8 cellular contexts compared by ENCODE assay signal in genomic region chr14:20782280-20782890, GRCh38. TPM values are rescaled to one million over a fixed set of nuclear protein-coding genes. Genes with fewer than 3 reads are reported as not detected.
DNase-seq lines count a peak whose midpoint lies in the region; ATAC-seq and TF ChIP-seq lines count a peak whose summit lies in the region.

No MANE protein-coding gene starts in this region.

- no peaks in the 10 kb centered on the region for H3K79me1 ChIP-seq in mesendoderm (ENCODE audit: low read length)

- no CpG with 5 or more reads among the region's 5 CpGs for WGBS in mesendoderm (ENCODE audit: extremely low coverage, insufficient coverage, low lambda C conversion rate)

- H3K9ac ChIP-seq in mesendoderm (ENCODE audit: low read length): no peak overlapping the region

- no peak overlapping the region for H4K5ac ChIP-seq in mesendoderm (ENCODE audit: low read length)

- DNase-seq in UCSD-AML1 (lab: John Stamatoyannopoulos, UW; ENCODE audit: unreplicated experiment) (peak; percentile 26), mesendoderm (no peak), NCI-H446 (lab: John Stamatoyannopoulos, UW) (no peak), NCI-H226 (no peak)
- DNase-seq in activated CD8-positive, alpha-beta memory T cell treated with anti-CD3 and anti-CD28 coated beads for 24 hours: no peak

- peak; percentile 65 for ATAC-seq in GM18502 (IDR thresholded peaks at IDR 0.05; ENCODE audit: poor library complexity, unreplicated experiment)
- ATAC-seq in HG02763 (IDR thresholded peaks at IDR 0.05; ENCODE audit: unreplicated experiment): peak; percentile 49
- ATAC-seq in SK-N-SH treated with all-trans-retinoic acid at 6 μM for 48 hours: no peak

- H3K4ac ChIP-seq in mesendoderm (ENCODE audit: low read depth, low read length): no peak overlapping the region

- H4K8ac ChIP-seq in mesendoderm (ENCODE audit: low read depth, low read length): no peak overlapping the region

- H3K36me3 ChIP-seq in mesendoderm (ENCODE audit: control insufficient read depth, insufficient read depth, low read length): no peaks in the 10 kb centered on the region

- no peak overlapping the region for H3K56ac ChIP-seq in mesendoderm (ENCODE audit: low read length)

- H3K23ac ChIP-seq in mesendoderm (ENCODE audit: low read length): no peak overlapping the region

- no peaks in the 10 kb centered on the region for H3K27me3 ChIP-seq in mesendoderm (ENCODE audit: insufficient read depth, low read length, poor library complexity)

- no peak overlapping the region for H3K4me3 ChIP-seq in mesendoderm (ENCODE audit: low read length)

- H2BK120ac ChIP-seq in mesendoderm (ENCODE audit: low read depth, low read length): no peak overlapping the region

- peaks cover 3% of the 10 kb centered on the region for H3K4me1 ChIP-seq in mesendoderm (ENCODE audit: control insufficient read depth, low read depth, low read length)

- no peak overlapping the region for H3K4me2 ChIP-seq in mesendoderm (ENCODE audit: low read length)

- peak overlapping the region; percentile 64 for H2BK15ac ChIP-seq in mesendoderm (replicated peaks; ENCODE audit: low read depth)

- H2AK5ac ChIP-seq in mesendoderm (ENCODE audit: low read length): no peak overlapping the region

- H2BK5ac ChIP-seq in mesendoderm (ENCODE audit: low read length): no peak overlapping the region

- H3K79me2 ChIP-seq in mesendoderm (ENCODE audit: control insufficient read depth, insufficient read depth, low read length): no peaks in the 10 kb centered on the region

- H3K27ac ChIP-seq in mesendoderm (ENCODE audit: low read depth, low read length): no peak overlapping the region

- H3K18ac ChIP-seq in mesendoderm (ENCODE audit: low read length): peak overlapping the region; percentile 86

TF ChIP-seq in SK-N-SH treated with all-trans-retinoic acid at 6 μM for 48 hours, 23 proteins besides CTCF, POLR2A, EP300 and RAD21:
- TF ChIP-seq ZFP3 (CRISPR knock-in tag; IDR thresholded peaks at IDR 0.05) (no peak), ARNTL (CRISPR knock-in tag; IDR thresholded peaks at IDR 0.05; ENCODE audit: borderline replicate concordance, low read depth) (no peak), ESRRG (CRISPR knock-in tag; IDR thresholded peaks at IDR 0.05) (no peak), TCF4 (CRISPR knock-in tag; IDR thresholded peaks at IDR 0.05; ENCODE audit: borderline replicate concordance) (no peak), ISL1 (CRISPR knock-in tag; IDR thresholded peaks at IDR 0.05) (no peak), GLIS3 (CRISPR knock-in tag; IDR thresholded peaks at IDR 0.05) (no peak), CSDC2 (CRISPR knock-in tag; IDR thresholded peaks at IDR 0.05) (no peak), ZC3H10 (CRISPR knock-in tag; IDR thresholded peaks at IDR 0.05) (no peak), ZNF565 (CRISPR knock-in tag; conservative IDR thresholded peaks at IDR 0.05; ENCODE audit: low read depth) (no peak), SNAI2 (CRISPR knock-in tag; IDR thresholded peaks at IDR 0.05) (no peak), ZFP30 (CRISPR knock-in tag; IDR thresholded peaks at IDR 0.05) (no peak), ZNF70 (CRISPR knock-in tag; IDR thresholded peaks at IDR 0.05) (no peak), BACH2 (CRISPR knock-in tag; IDR thresholded peaks at IDR 0.05; ENCODE audit: borderline replicate concordance) (no peak), ZNF8 (CRISPR knock-in tag; IDR thresholded peaks at IDR 0.05) (no peak), TOX (CRISPR knock-in tag; IDR thresholded peaks at IDR 0.05; ENCODE audit: borderline replicate concordance) (no peak), RARB (CRISPR knock-in tag; IDR thresholded peaks at IDR 0.05) (no peak)
- TF ChIP-seq, protein P1, sequence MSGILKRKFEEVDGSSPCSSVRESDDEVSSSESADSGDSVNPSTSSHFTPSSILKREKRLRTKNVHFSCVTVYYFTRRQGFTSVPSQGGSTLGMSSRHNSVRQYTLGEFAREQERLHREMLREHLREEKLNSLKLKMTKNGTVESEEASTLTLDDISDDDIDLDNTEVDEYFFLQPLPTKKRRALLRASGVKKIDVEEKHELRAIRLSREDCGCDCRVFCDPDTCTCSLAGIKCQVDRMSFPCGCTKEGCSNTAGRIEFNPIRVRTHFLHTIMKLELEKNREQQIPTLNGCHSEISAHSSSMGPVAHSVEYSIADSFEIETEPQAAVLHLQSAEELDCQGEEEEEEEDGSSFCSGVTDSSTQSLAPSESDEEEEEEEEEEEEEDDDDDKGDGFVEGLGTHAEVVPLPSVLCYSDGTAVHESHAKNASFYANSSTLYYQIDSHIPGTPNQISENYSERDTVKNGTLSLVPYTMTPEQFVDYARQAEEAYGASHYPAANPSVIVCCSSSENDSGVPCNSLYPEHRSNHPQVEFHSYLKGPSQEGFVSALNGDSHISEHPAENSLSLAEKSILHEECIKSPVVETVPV (CRISPR knock-in tag; IDR thresholded peaks at IDR 0.05): no peak
- TF ChIP-seq, protein P2, sequence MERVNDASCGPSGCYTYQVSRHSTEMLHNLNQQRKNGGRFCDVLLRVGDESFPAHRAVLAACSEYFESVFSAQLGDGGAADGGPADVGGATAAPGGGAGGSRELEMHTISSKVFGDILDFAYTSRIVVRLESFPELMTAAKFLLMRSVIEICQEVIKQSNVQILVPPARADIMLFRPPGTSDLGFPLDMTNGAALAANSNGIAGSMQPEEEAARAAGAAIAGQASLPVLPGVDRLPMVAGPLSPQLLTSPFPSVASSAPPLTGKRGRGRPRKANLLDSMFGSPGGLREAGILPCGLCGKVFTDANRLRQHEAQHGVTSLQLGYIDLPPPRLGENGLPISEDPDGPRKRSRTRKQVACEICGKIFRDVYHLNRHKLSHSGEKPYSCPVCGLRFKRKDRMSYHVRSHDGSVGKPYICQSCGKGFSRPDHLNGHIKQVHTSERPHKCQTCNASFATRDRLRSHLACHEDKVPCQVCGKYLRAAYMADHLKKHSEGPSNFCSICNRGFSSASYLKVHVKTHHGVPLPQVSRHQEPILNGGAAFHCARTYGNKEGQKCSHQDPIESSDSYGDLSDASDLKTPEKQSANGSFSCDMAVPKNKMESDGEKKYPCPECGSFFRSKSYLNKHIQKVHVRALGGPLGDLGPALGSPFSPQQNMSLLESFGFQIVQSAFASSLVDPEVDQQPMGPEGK (CRISPR knock-in tag; IDR thresholded peaks at IDR 0.05; ENCODE audit: borderline replicate concordance): no peak

RNA-seq across cellular contexts. Expression of gene RNASE6, which starts 1.3 kb away (rescaled TPM):
- polyA plus RNA-seq in mesendoderm (2013, experiment 1 of 2): 0.04 TPM
- 0.08 TPM for polyA plus RNA-seq in mesendoderm (2013, experiment 2 of 2)

RNA-seq across cellular contexts. Expression of gene EDDM3B, which starts 14.2 kb away (rescaled TPM):
- polyA plus RNA-seq in mesendoderm (2013, experiment 1 of 2): not detected
- not detected for polyA plus RNA-seq in mesendoderm (2013, experiment 2 of 2)

RNA-seq across cellular contexts. Expression of gene RNASE1, which starts 20.3 kb away (rescaled TPM):
- 0.55 TPM for polyA plus RNA-seq in mesendoderm (2013, experiment 1 of 2)
- polyA plus RNA-seq in mesendoderm (2013, experiment 2 of 2): 0.69 TPM

RNA-seq across cellular contexts. Expression of gene EDDM3A, which starts 36.7 kb away (rescaled TPM):
- not detected for polyA plus RNA-seq in mesendoderm (2013, experiment 1 of 2)
- polyA plus RNA-seq in mesendoderm (2013, experiment 2 of 2): not detected
